21 cellular contexts compared by ENCODE assay signal in the genomic region with DNA sequence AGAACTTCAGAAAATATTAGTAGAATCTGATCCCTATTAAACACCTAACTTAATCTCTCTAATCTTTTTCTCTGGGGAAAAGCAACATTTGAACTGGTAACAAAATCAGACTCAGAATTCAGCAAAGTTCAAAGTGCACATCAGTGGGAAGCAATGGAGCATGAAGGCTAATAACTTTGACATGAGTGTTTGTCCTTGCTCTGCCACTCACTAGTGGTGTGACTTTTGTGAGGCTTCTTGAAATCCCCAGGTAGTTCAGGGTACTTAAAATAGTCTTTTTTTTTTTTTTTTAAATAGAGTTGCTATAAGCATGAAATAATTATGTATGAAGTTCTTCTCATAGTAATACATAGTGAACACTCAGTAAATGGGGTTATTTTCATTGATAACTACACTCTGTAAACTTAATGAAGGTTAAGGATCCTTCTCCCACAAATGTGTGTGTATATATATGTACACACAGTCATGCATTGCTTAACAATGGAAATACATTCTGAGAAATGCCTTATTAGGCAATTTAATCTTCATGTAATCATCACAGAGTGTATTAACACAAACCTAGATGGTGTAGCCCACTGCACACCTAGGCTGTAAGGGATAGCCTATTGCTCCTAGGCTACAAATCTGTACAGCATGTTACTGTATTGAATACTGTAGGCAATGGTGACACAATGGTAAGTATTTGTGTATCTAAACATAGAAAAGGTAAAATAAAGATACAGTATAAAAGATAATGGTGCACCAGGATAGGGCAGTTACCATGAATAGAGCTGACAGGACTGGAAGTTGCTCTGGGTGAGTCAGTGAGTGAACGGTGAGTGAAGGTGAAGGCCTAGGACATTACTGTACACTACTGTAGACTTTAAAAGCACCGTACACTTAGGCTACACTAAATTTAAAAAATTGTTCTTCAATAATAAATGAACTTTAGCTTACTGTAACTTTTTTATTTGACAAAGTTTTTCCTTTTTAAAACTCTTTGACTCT.
DNase-seq lines count a peak whose midpoint lies in the region; ATAC-seq and TF ChIP-seq lines count a peak whose summit lies in the region.
"Had no signal": no experiment of that assay in that cellular context is flagged by ENCODE, and none has a peak within 500 bp of the region (broad histone marks: within the 10 kb centered on the region; RNA-seq: fewer than 3 reads in every experiment).

No MANE protein-coding gene starts in this region.

- no peaks in the 10 kb centered on the region for H3K36me3 ChIP-seq in mammary epithelial cell (ENCODE audit: insufficient read depth, low read length)
- H3K36me3 ChIP-seq in GM23338 (ENCODE audit: insufficient read depth), result no peaks in the 10 kb centered on the region
- H3K36me3 ChIP-seq in naive thymus-derived CD4-positive, alpha-beta T cell (ENCODE audit: control insufficient read depth in 2 of 3, insufficient read depth in 3 of 3, low read length in 3 of 3), result no peaks in the 10 kb centered on the region
- H3K36me3 ChIP-seq: SJSA1 had no signal

- dilution Hi-C loops in mammary epithelial cell (cut with HindIII; ENCODE audit: low sequenced_read_pairs), result no loop called here

- H3K4me3 Mint-ChIP-seq in MCF 10A (ENCODE audit: unreplicated experiment) (no peak overlapping the region), GM23338 (no peak overlapping the region)
- H3K4me3 Mint-ChIP-seq in naive thymus-derived CD4-positive, alpha-beta T cell, result no peak overlapping the region
- H3K4me3 Mint-ChIP-seq: activated CD4-positive, alpha-beta memory T cell treated with anti-CD3 and anti-CD28 coated beads, Interleukin-2, amount 10 ng/mL, durations not matched to agents 7 days and 5 days; central memory CD8-positive, alpha-beta T cell; naive thymus-derived CD8-positive, alpha-beta T cell; T-cell had no signal

- peaks cover 9% of the 10 kb centered on the region for H3K4me1 Mint-ChIP-seq in MCF 10A (ENCODE audit: insufficient read depth, unreplicated experiment)
- H3K4me1 Mint-ChIP-seq in GM23338, result peaks cover 17% of the 10 kb centered on the region
- peaks cover 0 to 8% (median 5%) of the 10 kb centered on the region in 7 donors for H3K4me1 Mint-ChIP-seq in naive thymus-derived CD4-positive, alpha-beta T cell
- H3K4me1 Mint-ChIP-seq: central memory CD8-positive, alpha-beta T cell had no signal

- H3K27me3 ChIP-seq in mammary epithelial cell (ENCODE audit: insufficient read depth, low read length), result no peaks in the 10 kb centered on the region
- H3K27me3 ChIP-seq in GM23338 (ENCODE audit: insufficient read depth), result no peaks in the 10 kb centered on the region
- no peaks in the 10 kb centered on the region for H3K27me3 ChIP-seq in naive thymus-derived CD4-positive, alpha-beta T cell (ENCODE audit: control insufficient read depth in 2 of 2, insufficient read depth in 2 of 2, low read length in 2 of 2)
- H3K27me3 ChIP-seq: SJSA1 had no signal

- in situ Hi-C loops in mammary epithelial cell (cut with MboI; ENCODE audit: low sequenced_read_pairs in 2 of 2), result no loop called here

- no peak overlapping the region for H2AFZ ChIP-seq in mammary epithelial cell (ENCODE audit: low read depth, low read length)
- H2AFZ ChIP-seq in GM23338, result 0 out of 2 replicates have a peak overlapping the region, but pooled peaks have one; percentile 7

- no peak overlapping the region for H3K27ac ChIP-seq in mammary epithelial cell (ENCODE audit: insufficient read depth, low read depth, low read length)
- no peak overlapping the region for H3K27ac ChIP-seq in GM23338 (ENCODE audit: low read depth)
- no peak overlapping the region for H3K27ac ChIP-seq in naive thymus-derived CD4-positive, alpha-beta T cell (ENCODE audit: low read depth, low read length)
- H3K27ac ChIP-seq: SJSA1, skin epidermis had no signal

- no peaks in the 10 kb centered on the region for H3K27me3 Mint-ChIP-seq in MCF 10A (ENCODE audit: insufficient read depth, unreplicated experiment)
- no peaks in the 10 kb centered on the region for H3K27me3 Mint-ChIP-seq in GM23338 (ENCODE audit: insufficient read depth, low read depth, poor library complexity)
- H3K27me3 Mint-ChIP-seq in naive thymus-derived CD4-positive, alpha-beta T cell, result peaks cover 0 to 5% (median 2%) of the 10 kb centered on the region in 5 donors
- H3K27me3 Mint-ChIP-seq: activated CD4-positive, alpha-beta memory T cell treated with anti-CD3 and anti-CD28 coated beads, Interleukin-2, amount 10 ng/mL, durations not matched to agents 7 days and 5 days; central memory CD8-positive, alpha-beta T cell; naive thymus-derived CD8-positive, alpha-beta T cell had no signal

- no peaks in the 10 kb centered on the region for H3K9me3 ChIP-seq in mammary epithelial cell (replicated peaks; ENCODE audit: insufficient read depth, low read length)
- H3K9me3 ChIP-seq in naive thymus-derived CD4-positive, alpha-beta T cell (ENCODE audit: control insufficient read depth in 2 of 3, low read length in 3 of 3), result no peaks in the 10 kb centered on the region
- H3K9me3 ChIP-seq: SJSA1 had no signal

- H3K9ac ChIP-seq in mammary epithelial cell (ENCODE audit: insufficient read depth, low read length), result no peak overlapping the region

- H3K4me3 ChIP-seq in mammary epithelial cell (replicated peaks in 1 of 3; ENCODE audit: insufficient read depth in 1 of 3, low read depth in 2 of 3, low read length in 3 of 3) (no peak overlapping the region), GM23338 (no peak overlapping the region)
- H3K4me3 ChIP-seq in naive thymus-derived CD4-positive, alpha-beta T cell (ENCODE audit: low read length), result no peak overlapping the region
- H3K4me3 ChIP-seq: SJSA1, skin epidermis had no signal

- no peak overlapping the region for H3K27ac Mint-ChIP-seq in MCF 10A (ENCODE audit: low read depth, unreplicated experiment)
- no peak overlapping the region for H3K27ac Mint-ChIP-seq in GM23338
- no peak overlapping the region for H3K27ac Mint-ChIP-seq in naive thymus-derived CD4-positive, alpha-beta T cell
- H3K27ac Mint-ChIP-seq: activated CD4-positive, alpha-beta memory T cell treated with anti-CD3 and anti-CD28 coated beads, Interleukin-2, amount 10 ng/mL, durations not matched to agents 7 days and 5 days; naive thymus-derived CD8-positive, alpha-beta T cell; T-cell had no signal

- intact Hi-C loops in mammary epithelial cell (cut with micrococcal nuclease), result no loop called here
- intact Hi-C loops in MCF 10A (cut with micrococcal nuclease), result no loop called here
- intact Hi-C loops in naive thymus-derived CD4-positive, alpha-beta T cell (cut with micrococcal nuclease), result no loop called here

- no peaks in the 10 kb centered on the region for H4K20me1 ChIP-seq in mammary epithelial cell (ENCODE audit: insufficient read depth, low read length)
- H4K20me1 ChIP-seq in GM23338 (replicated peaks; ENCODE audit: insufficient read depth), result no peaks in the 10 kb centered on the region

- H3K79me2 ChIP-seq in mammary epithelial cell (ENCODE audit: insufficient read depth, low read length), result no peaks in the 10 kb centered on the region
- no peaks in the 10 kb centered on the region for H3K79me2 ChIP-seq in GM23338 (replicated peaks; ENCODE audit: insufficient read depth)

- H3K4me1 ChIP-seq in mammary epithelial cell (ENCODE audit: insufficient read depth, low read length), result peaks cover 11% of the 10 kb centered on the region
- peaks cover 10% of the 10 kb centered on the region for H3K4me1 ChIP-seq in GM23338 (ENCODE audit: insufficient read depth)
- H3K4me1 ChIP-seq in naive thymus-derived CD4-positive, alpha-beta T cell (ENCODE audit: control insufficient read depth in 2 of 2, insufficient read depth in 2 of 2, low read length in 2 of 2), result no peaks in the 10 kb centered on the region

- H3F3A ChIP-seq in GM23338 (replicated peaks; ENCODE audit: low read depth), result no peaks in the 10 kb centered on the region

- no peak for ATAC-seq in GM23338
- no peak for ATAC-seq in naive thymus-derived CD4-positive, alpha-beta T cell
- ATAC-seq: activated CD4-positive, CD25-positive, alpha-beta regulatory T cell treated with anti-CD3 and anti-CD28 coated beads, Interleukin-2, amount 50 U/mL, for 24 hours; naive thymus-derived CD8-positive, alpha-beta T cell; Panc1; T-cell had no signal

- DNase-seq in mammary epithelial cell, result peak; percentile 32
- no peak for DNase-seq in MCF 10A (ENCODE audit: unreplicated experiment)
- DNase-seq in GM23338 (ENCODE audit: low spot score), result no peak
- peak; percentile 19 for DNase-seq in glomerular visceral epithelial cell (ENCODE audit: extremely low spot score)
- DNase-seq in naive thymus-derived CD4-positive, alpha-beta T cell, result no peak
- DNase-seq in T-helper 2 cell, result no peak
- DNase-seq in GM10248 (ENCODE audit: extremely low spot score), result no peak
- DNase-seq in activated CD4-positive, alpha-beta T cell treated with anti-CD3 and anti-CD28 coated beads, Interleukin-2, amount 50 U/mL, for 1 hour, result no peak
- DNase-seq: activated CD4-positive, alpha-beta memory T cell treated with anti-CD3 and anti-CD28 coated beads, Interleukin-2, amount 10 ng/mL, durations not matched to agents 7 days and 5 days; activated effector memory CD4-positive, alpha-beta T cell treated with anti-CD3 and anti-CD28 coated beads, Interleukin-2, amount 50 U/mL, for 16 hours; COR-L47; dermis blood vessel endothelial cell; MM.1S; naive thymus-derived CD8-positive, alpha-beta T cell; stimulated activated CD4-positive, alpha-beta T cell treated with anti-CD3 and anti-CD28 coated beads, Interleukin-2, amount 100 ng/mL, for 24 hours; T-cell had no signal

- 0 out of 2 replicates have a peak, but pooled peaks cover 4% of the 10 kb centered on the region for H3K9me2 ChIP-seq in GM23338 (ENCODE audit: insufficient read depth)

- no peak for TF ChIP-seq CTCF in mammary epithelial cell (conservative IDR thresholded peaks at IDR 0.05 in 1 of 2, IDR thresholded peaks at IDR 0.05 in 1 of 2; ENCODE audit: extremely low read depth in 1 of 2, insufficient read depth in 1 of 2, low read depth in 1 of 2, low read length in 2 of 2)
- no peak for TF ChIP-seq CTCF in MCF 10A (IDR thresholded peaks at IDR 0.05; ENCODE audit: unreplicated experiment)
- no peak for TF ChIP-seq CTCF in GM23338 (conservative IDR thresholded peaks at IDR 0.05; ENCODE audit: low read depth in 2 of 2)
- TF ChIP-seq CTCF in GM10248 (IDR thresholded peaks at IDR 0.05; ENCODE audit: control extremely low read depth, extremely low read depth, low read depth, missing control alignments), result no peak

- H3K36me3 Mint-ChIP-seq in MCF 10A (ENCODE audit: insufficient read depth, unreplicated experiment), result no peaks in the 10 kb centered on the region
- no peaks in the 10 kb centered on the region for H3K36me3 Mint-ChIP-seq in GM23338 (ENCODE audit: low read depth)
- no peaks in the 10 kb centered on the region for H3K36me3 Mint-ChIP-seq in naive thymus-derived CD4-positive, alpha-beta T cell
- H3K36me3 Mint-ChIP-seq: T-cell had no signal

- BruUV-seq in mammary epithelial cell (replicated peaks; lab: Mats Ljungman, UMichigan) (no TSS peak), MCF 10A (replicated peaks; lab: Mats Ljungman, UMichigan) (no TSS peak)

- H3K4me2 ChIP-seq in mammary epithelial cell (ENCODE audit: insufficient read depth, low read depth, low read length) (no peak overlapping the region), GM23338 (no peak overlapping the region)

- POLR2A ChIA-PET in MCF 10A (lab: Yijun Ruan, JAX), result no interaction called here
- POLR2A ChIA-PET in naive thymus-derived CD4-positive, alpha-beta T cell (lab: Charles Lee), result no interaction called here
- POLR2A ChIA-PET in GM10248 (lab: Yijun Ruan, JAX), result no interaction called here

- WGBS in mammary epithelial cell (ENCODE audit: low coverage, missing lambda C conversion rate), result 97% methylated on average over 2 of the region's 2 CpGs

- CTCF ChIA-PET in mammary epithelial cell (lab: Charles Lee; ENCODE audit: low non-redundant PET), result no interaction called here
- CTCF ChIA-PET in MCF 10A (lab: Yijun Ruan, JAX), result interaction anchor here (0.6 to 1.2 kb wide), 2 partner anchors 25 to 818 kb away, joined by 3 read pairs; no protein-coding TSS in a partner anchor
- CTCF ChIA-PET in naive thymus-derived CD4-positive, alpha-beta T cell (lab: Charles Lee), result no interaction called here
- CTCF ChIA-PET in GM10248 (lab: Yijun Ruan, JAX), result interaction anchor here (1.2 to 1.9 kb wide), 4 partner anchors 10 to 16 kb away, joined by 3 to 8 read pairs (median 4); no protein-coding TSS in a partner anchor

- H3K9me3 Mint-ChIP-seq in MCF 10A (ENCODE audit: unreplicated experiment), result no peaks in the 10 kb centered on the region
- H3K9me3 Mint-ChIP-seq in GM23338, result no peaks in the 10 kb centered on the region
- H3K9me3 Mint-ChIP-seq in naive thymus-derived CD4-positive, alpha-beta T cell, result peaks cover 0 to 2% (median 0%) of the 10 kb centered on the region in 11 donors
- H3K9me3 Mint-ChIP-seq: activated CD4-positive, alpha-beta memory T cell treated with anti-CD3 and anti-CD28 coated beads, Interleukin-2, amount 10 ng/mL, durations not matched to agents 7 days and 5 days; central memory CD8-positive, alpha-beta T cell; naive thymus-derived CD8-positive, alpha-beta T cell; T-cell had no signal

Comparison
In these comparisons a context has a peak if more than half of its experiments do, and no peak if none do; other contexts are left out.
1. DNase-seq: peak in mammary epithelial cell (single experiment) and glomerular visceral epithelial cell (single experiment); none in MCF 10A (single experiment), GM23338 (single experiment), naive thymus-derived CD4-positive, alpha-beta T cell (0 of 9), T-helper 2 cell (0 of 5), GM10248 (single experiment) and activated CD4-positive, alpha-beta T cell treated with anti-CD3 and anti-CD28 coated beads, Interleukin-2, amount 50 U/mL, for 1 hour (single experiment).
2. CTCF ChIA-PET loops: an anchor here in MCF 10A (0.6 to 1.2 kb wide) and GM10248 (1.2 to 1.9 kb wide); none called in mammary epithelial cell and naive thymus-derived CD4-positive, alpha-beta T cell.